34 cellular contexts compared by ENCODE assay signal in the genomic region with DNA sequence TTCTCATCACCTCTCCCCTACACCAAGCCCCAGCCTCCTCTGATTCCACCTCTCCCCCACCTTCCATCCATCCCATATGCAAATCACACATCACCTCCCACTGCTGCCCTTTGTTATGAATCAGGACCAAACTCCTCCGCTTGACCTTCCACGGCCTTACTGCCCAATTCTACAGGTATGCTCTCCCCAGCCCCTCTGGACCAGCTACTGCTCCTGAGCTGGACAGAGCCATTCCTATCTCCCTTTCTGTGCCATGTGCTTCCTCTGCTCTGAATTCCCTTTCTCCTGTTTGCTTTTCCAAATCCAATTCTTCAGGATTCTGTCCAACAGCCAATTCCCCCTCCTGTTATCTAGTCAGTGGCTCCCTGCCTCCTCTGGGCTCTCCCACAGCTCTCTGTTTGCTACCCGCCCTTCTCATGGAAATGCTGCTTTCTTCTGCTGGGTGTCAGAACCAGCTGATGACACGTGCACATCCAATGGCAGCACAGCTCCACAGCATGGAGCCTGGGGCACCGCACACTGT. TPM values are rescaled to one million over a fixed set of nuclear protein-coding genes. Genes with fewer than 3 reads are reported as not detected.
"Had no signal": no experiment of that assay in that cellular context is flagged by ENCODE, and none has a peak within 500 bp of the region (broad histone marks: within the 10 kb centered on the region; RNA-seq: fewer than 3 reads in every experiment).

No MANE protein-coding gene starts in this region.

- H3K4me1 ChIP-seq: ascending aorta, colonic mucosa, lower lobe of right lung, neural progenitor cell, sigmoid colon, tibial nerve had no signal

- H3K9me3 ChIP-seq: adrenal gland, ascending aorta, colonic mucosa, lower lobe of right lung, sigmoid colon, tibial nerve had no signal

- H3K4me3 Mint-ChIP-seq: activated naive CD8-positive, alpha-beta T cell; activated T-cell treated with anti-CD3 and anti-CD28 coated beads, Interleukin-2, amount 50 U/mL, for 4 hours; naive B cell; neural progenitor cell; T-helper 1 cell treated with Interleukin-12 subunit alpha and Interleukin-12 subunit beta and Interleukin-4 antibody, amounts not matched to agents 30 μg/mL and 1 μg/mL, for 36 hours had no signal

- H3K27ac ChIP-seq: adrenal gland, ascending aorta, brain microvascular endothelial cell, colonic mucosa, lower lobe of right lung, neural progenitor cell, sigmoid colon, tibial nerve had no signal

- H2AFZ ChIP-seq: neural progenitor cell had no signal

- DNase-seq: activated CD4-positive, alpha-beta T cell treated with anti-CD3 and anti-CD28 coated beads for 4 hours; activated CD4-positive, alpha-beta T cell treated with anti-CD3 and anti-CD28 coated beads, Interleukin-2, amount 50 U/mL, for 48 hours; activated CD4-positive, CD25-positive, alpha-beta regulatory T cell; activated CD8-positive, alpha-beta memory T cell treated with anti-CD3 and anti-CD28 coated beads, Interleukin-2, amount 50 U/mL, for 48 hours; activated naive CD4-positive, alpha-beta T cell; activated T-cell treated with anti-CD3 and anti-CD28 coated beads, Interleukin-2, amount 50 U/mL, for 4 hours; adrenal gland; brain microvascular endothelial cell; central memory CD4-positive, alpha-beta T cell; colonic mucosa; kidney; lower lobe of right lung; naive B cell; retina; sigmoid colon; stimulated activated CD4-positive, alpha-beta T cell treated with anti-CD3 and anti-CD28 coated beads, Interleukin-2, amount 100 ng/mL, for 48 hours; stimulated activated CD8-positive, alpha-beta memory T cell treated with anti-CD3 and anti-CD28 coated beads, Interleukin-4, amount 100 ng/mL, for 48 hours; stimulated activated naive CD4-positive, alpha-beta T cell had no signal

- H3K36me3 Mint-ChIP-seq: activated naive CD8-positive, alpha-beta T cell; naive B cell; neural progenitor cell had no signal

- H3K4me1 Mint-ChIP-seq: naive B cell had no signal

- ATAC-seq: activated T-cell treated with anti-CD3 and anti-CD28 coated beads, Interleukin-2, amount 50 U/mL, for 4 hours; left lobe of liver; lower lobe of right lung had no signal

- H3K27me3 ChIP-seq: adrenal gland, ascending aorta, brain microvascular endothelial cell, colonic mucosa, neural progenitor cell, sigmoid colon, tibial nerve had no signal

- H3K27ac Mint-ChIP-seq: activated naive CD8-positive, alpha-beta T cell; activated T-helper 2 cell treated with anti-CD3 and anti-CD28 coated beads, Interferon-gamma antibody, Interleukin-2, Interleukin-4, amounts not matched to agents 10 μg/mL and 5 μg/mL and 100 μg/mL, durations not matched to agents 14 hours and 24 hours and 36 hours; neural progenitor cell; T-helper 1 cell treated with Interleukin-12 subunit alpha and Interleukin-12 subunit beta and Interleukin-4 antibody, amounts not matched to agents 30 μg/mL and 1 μg/mL, for 36 hours had no signal

- H3K36me3 ChIP-seq: adrenal gland, ascending aorta, brain microvascular endothelial cell, colonic mucosa, lower lobe of right lung, neural progenitor cell, sigmoid colon, tibial nerve had no signal

- H3K4me2 ChIP-seq: neural progenitor cell, smooth muscle cell had no signal

- H3K4me3 ChIP-seq: adrenal gland, ascending aorta, colonic mucosa, lower lobe of right lung, neural progenitor cell, sigmoid colon, smooth muscle cell, tibial nerve had no signal

- H3K9me3 Mint-ChIP-seq: activated T-cell treated with anti-CD3 and anti-CD28 coated beads, Interleukin-2, amount 50 U/mL, for 4 hours; activated T-helper 2 cell treated with anti-CD3 and anti-CD28 coated beads, Interferon-gamma antibody, Interleukin-2, Interleukin-4, amounts not matched to agents 10 μg/mL and 5 μg/mL and 100 μg/mL, durations not matched to agents 14 hours and 24 hours and 36 hours; naive B cell; neural progenitor cell; T-helper 1 cell treated with Interleukin-12 subunit alpha and Interleukin-12 subunit beta and Interleukin-4 antibody, amounts not matched to agents 30 μg/mL and 1 μg/mL, for 36 hours had no signal

- H3K9ac ChIP-seq: neural progenitor cell had no signal

- H3K27me3 Mint-ChIP-seq: activated naive CD8-positive, alpha-beta T cell had no signal

RNA-seq across cellular contexts. Expression of a gene that starts 8.3 kb away (rescaled TPM):
- total RNA-seq: activated CD8-positive, alpha-beta memory T cell treated with anti-CD3 and anti-CD28 coated beads for 36 hours; activated T-cell treated with anti-CD3 and anti-CD28 coated beads, Interleukin-2, amount 50 U/mL, for 4 hours; activated T-helper 2 cell treated with anti-CD3 and anti-CD28 coated beads, Interferon-gamma antibody, Interleukin-2, Interleukin-4, amounts not matched to agents 10 μg/mL and 5 μg/mL and 100 μg/mL, durations not matched to agents 14 hours and 24 hours and 36 hours; ascending aorta; colonic mucosa; epithelial cell of proximal tubule; fibroblast of villous mesenchyme; kidney; left lobe of liver; mesenteric fat pad; mucosa of gallbladder; osteoblast; posterior vena cava; smooth muscle cell; subcutaneous adipose tissue; tibial nerve had no signal
